8 cellular contexts compared by ENCODE assay signal in genomic region chr4:44725861-44726820, GRCh38. TPM values are rescaled to one million over a fixed set of nuclear protein-coding genes. Genes with fewer than 3 reads are reported as not detected.
DNase-seq lines count a peak whose midpoint lies in the region; ATAC-seq and TF ChIP-seq lines count a peak whose summit lies in the region.

Gene GNPDA2, minus strand, starts transcription at chr4:44726556. Its CDS starts 4,349 bp downstream, at chr4:44722207.

- TF ChIP-seq RAD21 in liver (IDR thresholded peaks at IDR 0.05): no peak

- H3K4me2 ChIP-seq in BLaER1: peak within 1 kb of the TSS; percentile 79

- ATAC-seq in GM19324 (IDR thresholded peaks at IDR 0.05; ENCODE audit: low FRiP score, unreplicated experiment) (peak; percentile 98), HG03469 (IDR thresholded peaks at IDR 0.05; ENCODE audit: unreplicated experiment) (peak; percentile 93)

- H3K9me3 ChIP-seq in BLaER1: no peaks in the 10 kb centered on the region
- no peaks in the 10 kb centered on the region for H3K9me3 ChIP-seq in liver (ENCODE audit: control insufficient read depth in 4 of 4, low read length in 3 of 4)

- peak within 1 kb of the TSS; percentile 87 for H3K9ac ChIP-seq in BLaER1
- H3K9ac ChIP-seq in liver (ENCODE audit: low read depth in 1 of 2, low read length in 2 of 2): peak within 1 kb of the TSS; percentile 54 to 56

- H3K27ac ChIP-seq in BLaER1: peak within 1 kb of the TSS; percentile 89
- H3K27ac ChIP-seq in liver (ENCODE audit: low read depth in 1 of 2, low read length in 2 of 2): peak within 1 kb of the TSS; percentile 63 to 72

- peak; percentile 78 to 88 for DNase-seq in NCI-H526 (lab: John Stamatoyannopoulos, UW)
- DNase-seq in activated CD4-positive, alpha-beta T cell treated with anti-CD3 and anti-CD28 coated beads, Interleukin-2, amount 50 U/mL, for 4 hours: peak; percentile 68 to 70
- DNase-seq in dermis microvascular lymphatic vessel endothelial cell (ENCODE audit: low read depth in 2 of 2): peak; percentile 76 to 91
- peak; percentile 81 for DNase-seq in stimulated activated CD4-positive, alpha-beta T cell treated with anti-CD3 and anti-CD28 coated beads, Interleukin-4, amount 100 ng/mL, for 24 hours

- H3K27me3 ChIP-seq in BLaER1: no peaks in the 10 kb centered on the region
- H3K27me3 ChIP-seq in liver (ENCODE audit: control insufficient read depth in 4 of 4, insufficient read depth in 4 of 4, low read length in 3 of 4): no peaks in the 10 kb centered on the region

- peaks cover 27% of the 10 kb centered on the region for H3K4me1 ChIP-seq in BLaER1
- H3K4me1 ChIP-seq in liver (ENCODE audit: control insufficient read depth in 4 of 4, insufficient read depth in 4 of 4, low read length in 3 of 4): peaks cover 1 to 15% (median 8%) of the 10 kb centered on the region in 4 donors

- peaks cover 42% of the 10 kb centered on the region for H4K20me1 ChIP-seq in BLaER1

- no peak for TF ChIP-seq CTCF in liver (IDR thresholded peaks at IDR 0.05; ENCODE audit: low read depth, low read length, missing input control)

- H3K36me3 ChIP-seq in BLaER1 (peaks cover under 1% of the 10 kb centered on the region; the same call in 1 of the 2 replicates), liver (ENCODE audit: control insufficient read depth in 4 of 4, insufficient read depth in 3 of 4, low read depth in 1 of 4, low read length in 3 of 4) (no peaks in the 10 kb centered on the region)

- under 1% methylated on average over 69 of the region's 69 CpGs for WGBS in liver

- H3K4me3 ChIP-seq in BLaER1 (peak within 1 kb of the TSS; percentile 79), liver (ENCODE audit: low read depth in 1 of 3, low read length in 3 of 3) (peak within 1 kb of the TSS; percentile 80 to 95 (median 89))

TF ChIP-seq in liver, 16 proteins besides CTCF, POLR2A, EP300 and RAD21:
- TF ChIP-seq TAF1 (conservative IDR thresholded peaks at IDR 0.05): peak; percentile 60
- no peak for TF ChIP-seq ATF3 (IDR thresholded peaks at IDR 0.05)
- peak in 1 of 2 donors; percentile 3 for TF ChIP-seq HNF4A (conservative IDR thresholded peaks at IDR 0.05)
- TF ChIP-seq RXRA (IDR thresholded peaks at IDR 0.05): peak in 1 of 2 donors; percentile 27
- TF ChIP-seq, protein P1, sequence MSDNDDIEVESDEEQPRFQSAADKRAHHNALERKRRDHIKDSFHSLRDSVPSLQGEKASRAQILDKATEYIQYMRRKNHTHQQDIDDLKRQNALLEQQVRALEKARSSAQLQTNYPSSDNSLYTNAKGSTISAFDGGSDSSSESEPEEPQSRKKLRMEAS (IDR thresholded peaks at IDR 0.05): no peak
- TF ChIP-seq GABPA (IDR thresholded peaks at IDR 0.05 in 1 of 2, conservative IDR thresholded peaks at IDR 0.05 in 1 of 2): peak in 1 of 2 donors; percentile 87
- peak; percentile 9 for TF ChIP-seq NR2F2 (IDR thresholded peaks at IDR 0.05)
TF ChIP-seq in liver: peak in this region for 5.

RNA-seq across cellular contexts. Expression of gene GNPDA2, which starts in this region (rescaled TPM):
- total RNA-seq in dermis microvascular lymphatic vessel endothelial cell (15.4 and 18.5 TPM in 2 replicates), liver (1 to 10 TPM; 3.5 to 5.3 TPM)
- 1 to 10 TPM; 1.5 to 3.8 TPM for polyA plus RNA-seq in liver

Comparison
In these comparisons a context has a peak if more than half of its experiments do, and no peak if none do; other contexts are left out.
1. Peak in every context shown above with its lines: DNase-seq, ATAC-seq, H3K4me3 ChIP-seq and H3K27ac ChIP-seq.